1 cellular context compared by ENCODE assay signal in the genomic region with DNA sequence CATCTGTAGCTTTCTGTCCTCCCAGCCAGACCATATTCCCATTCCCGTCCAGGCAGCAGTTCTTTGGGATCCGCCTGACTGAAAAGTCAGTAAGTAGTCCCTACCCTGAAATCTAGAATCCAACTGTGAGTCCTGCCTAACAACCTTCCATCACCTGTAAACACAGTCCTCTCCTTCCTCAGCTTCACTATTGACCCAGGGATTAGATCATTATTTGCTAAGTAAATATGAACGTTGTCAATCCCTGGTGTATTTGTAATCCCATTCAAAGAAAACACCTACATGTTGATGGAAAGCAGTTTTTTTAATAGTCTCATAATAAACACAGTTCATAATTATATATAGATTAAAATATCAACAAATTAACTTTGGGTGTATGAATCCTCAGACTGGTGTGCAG.
A peak's percentile ranks its signal among the peaks of the same experiment; 100 is the strongest.
TF ChIP-seq lines count a peak whose summit lies in the region.

No MANE protein-coding gene starts in this region.

TF ChIP-seq in HepG2, 621 proteins besides CTCF, POLR2A, EP300 and RAD21 (continued from another document and continues in another):
- TF ChIP-seq, protein P1, sequence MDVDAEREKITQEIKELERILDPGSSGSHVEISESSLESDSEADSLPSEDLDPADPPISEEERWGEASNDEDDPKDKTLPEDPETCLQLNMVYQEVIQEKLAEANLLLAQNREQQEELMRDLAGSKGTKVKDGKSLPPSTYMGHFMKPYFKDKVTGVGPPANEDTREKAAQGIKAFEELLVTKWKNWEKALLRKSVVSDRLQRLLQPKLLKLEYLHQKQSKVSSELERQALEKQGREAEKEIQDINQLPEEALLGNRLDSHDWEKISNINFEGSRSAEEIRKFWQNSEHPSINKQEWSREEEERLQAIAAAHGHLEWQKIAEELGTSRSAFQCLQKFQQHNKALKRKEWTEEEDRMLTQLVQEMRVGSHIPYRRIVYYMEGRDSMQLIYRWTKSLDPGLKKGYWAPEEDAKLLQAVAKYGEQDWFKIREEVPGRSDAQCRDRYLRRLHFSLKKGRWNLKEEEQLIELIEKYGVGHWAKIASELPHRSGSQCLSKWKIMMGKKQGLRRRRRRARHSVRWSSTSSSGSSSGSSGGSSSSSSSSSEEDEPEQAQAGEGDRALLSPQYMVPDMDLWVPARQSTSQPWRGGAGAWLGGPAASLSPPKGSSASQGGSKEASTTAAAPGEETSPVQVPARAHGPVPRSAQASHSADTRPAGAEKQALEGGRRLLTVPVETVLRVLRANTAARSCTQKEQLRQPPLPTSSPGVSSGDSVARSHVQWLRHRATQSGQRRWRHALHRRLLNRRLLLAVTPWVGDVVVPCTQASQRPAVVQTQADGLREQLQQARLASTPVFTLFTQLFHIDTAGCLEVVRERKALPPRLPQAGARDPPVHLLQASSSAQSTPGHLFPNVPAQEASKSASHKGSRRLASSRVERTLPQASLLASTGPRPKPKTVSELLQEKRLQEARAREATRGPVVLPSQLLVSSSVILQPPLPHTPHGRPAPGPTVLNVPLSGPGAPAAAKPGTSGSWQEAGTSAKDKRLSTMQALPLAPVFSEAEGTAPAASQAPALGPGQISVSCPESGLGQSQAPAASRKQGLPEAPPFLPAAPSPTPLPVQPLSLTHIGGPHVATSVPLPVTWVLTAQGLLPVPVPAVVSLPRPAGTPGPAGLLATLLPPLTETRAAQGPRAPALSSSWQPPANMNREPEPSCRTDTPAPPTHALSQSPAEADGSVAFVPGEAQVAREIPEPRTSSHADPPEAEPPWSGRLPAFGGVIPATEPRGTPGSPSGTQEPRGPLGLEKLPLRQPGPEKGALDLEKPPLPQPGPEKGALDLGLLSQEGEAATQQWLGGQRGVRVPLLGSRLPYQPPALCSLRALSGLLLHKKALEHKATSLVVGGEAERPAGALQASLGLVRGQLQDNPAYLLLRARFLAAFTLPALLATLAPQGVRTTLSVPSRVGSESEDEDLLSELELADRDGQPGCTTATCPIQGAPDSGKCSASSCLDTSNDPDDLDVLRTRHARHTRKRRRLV (CRISPR knock-in tag; IDR thresholded peaks at IDR 0.05), result no peak
- TF ChIP-seq KDM5A (IDR thresholded peaks at IDR 0.05; ENCODE audit: borderline replicate concordance, low read length) (0 out of 2 replicates have a peak, but pooled peaks have one; percentile 5), ADNP (CRISPR knock-in tag; IDR thresholded peaks at IDR 0.05) (no peak), TOE1 (CRISPR knock-in tag; IDR thresholded peaks at IDR 0.05) (no peak), HOXA5 (CRISPR knock-in tag; IDR thresholded peaks at IDR 0.05) (no peak), ZNF430 (CRISPR knock-in tag; IDR thresholded peaks at IDR 0.05) (no peak), SP2 (CRISPR knock-in tag; IDR thresholded peaks at IDR 0.05) (no peak), ZFP36L1 (CRISPR knock-in tag; IDR thresholded peaks at IDR 0.05) (no peak), ZNF570 (CRISPR knock-in tag; IDR thresholded peaks at IDR 0.05; ENCODE audit: borderline replicate concordance) (no peak), NR3C1 (CRISPR knock-in tag; IDR thresholded peaks at IDR 0.05) (no peak), ZNF251 (CRISPR knock-in tag; IDR thresholded peaks at IDR 0.05) (no peak), FOXJ3 (CRISPR knock-in tag; IDR thresholded peaks at IDR 0.05; ENCODE audit: borderline replicate concordance) (peak; percentile 93), PPARG (CRISPR knock-in tag; conservative IDR thresholded peaks at IDR 0.05) (peak; percentile 85), NFIC (IDR thresholded peaks at IDR 0.05; ENCODE audit: low read length) (peak; percentile 83), CEBPB (IDR thresholded peaks at IDR 0.05; ENCODE audit: borderline replicate concordance, low read depth, low read length) (no peak), NFYB (CRISPR knock-in tag; IDR thresholded peaks at IDR 0.05) (no peak), PCBP1 (IDR thresholded peaks at IDR 0.05; ENCODE audit: borderline replicate concordance, low read depth, low read length) (no peak), NFATC3 (CRISPR knock-in tag; IDR thresholded peaks at IDR 0.05) (no peak), KDM6A (CRISPR knock-in tag; IDR thresholded peaks at IDR 0.05; ENCODE audit: low read depth) (0 out of 2 replicates have a peak, but pooled peaks have one; percentile 56), DMAP1 (CRISPR knock-in tag; IDR thresholded peaks at IDR 0.05) (no peak)
- TF ChIP-seq, protein P2, sequence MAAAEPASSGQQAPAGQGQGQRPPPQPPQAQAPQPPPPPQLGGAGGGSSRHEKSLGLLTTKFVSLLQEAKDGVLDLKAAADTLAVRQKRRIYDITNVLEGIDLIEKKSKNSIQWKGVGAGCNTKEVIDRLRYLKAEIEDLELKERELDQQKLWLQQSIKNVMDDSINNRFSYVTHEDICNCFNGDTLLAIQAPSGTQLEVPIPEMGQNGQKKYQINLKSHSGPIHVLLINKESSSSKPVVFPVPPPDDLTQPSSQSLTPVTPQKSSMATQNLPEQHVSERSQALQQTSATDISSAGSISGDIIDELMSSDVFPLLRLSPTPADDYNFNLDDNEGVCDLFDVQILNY (CRISPR knock-in tag; conservative IDR thresholded peaks at IDR 0.05), result no peak
- TF ChIP-seq, protein P3, sequence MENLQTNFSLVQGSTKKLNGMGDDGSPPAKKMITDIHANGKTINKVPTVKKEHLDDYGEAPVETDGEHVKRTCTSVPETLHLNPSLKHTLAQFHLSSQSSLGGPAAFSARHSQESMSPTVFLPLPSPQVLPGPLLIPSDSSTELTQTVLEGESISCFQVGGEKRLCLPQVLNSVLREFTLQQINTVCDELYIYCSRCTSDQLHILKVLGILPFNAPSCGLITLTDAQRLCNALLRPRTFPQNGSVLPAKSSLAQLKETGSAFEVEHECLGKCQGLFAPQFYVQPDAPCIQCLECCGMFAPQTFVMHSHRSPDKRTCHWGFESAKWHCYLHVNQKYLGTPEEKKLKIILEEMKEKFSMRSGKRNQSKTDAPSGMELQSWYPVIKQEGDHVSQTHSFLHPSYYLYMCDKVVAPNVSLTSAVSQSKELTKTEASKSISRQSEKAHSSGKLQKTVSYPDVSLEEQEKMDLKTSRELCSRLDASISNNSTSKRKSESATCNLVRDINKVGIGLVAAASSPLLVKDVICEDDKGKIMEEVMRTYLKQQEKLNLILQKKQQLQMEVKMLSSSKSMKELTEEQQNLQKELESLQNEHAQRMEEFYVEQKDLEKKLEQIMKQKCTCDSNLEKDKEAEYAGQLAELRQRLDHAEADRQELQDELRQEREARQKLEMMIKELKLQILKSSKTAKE (CRISPR knock-in tag; IDR thresholded peaks at IDR 0.05; ENCODE audit: borderline replicate concordance), result 0 out of 2 replicates have a peak, but pooled peaks have one; percentile 22
- TF ChIP-seq, protein P4, sequence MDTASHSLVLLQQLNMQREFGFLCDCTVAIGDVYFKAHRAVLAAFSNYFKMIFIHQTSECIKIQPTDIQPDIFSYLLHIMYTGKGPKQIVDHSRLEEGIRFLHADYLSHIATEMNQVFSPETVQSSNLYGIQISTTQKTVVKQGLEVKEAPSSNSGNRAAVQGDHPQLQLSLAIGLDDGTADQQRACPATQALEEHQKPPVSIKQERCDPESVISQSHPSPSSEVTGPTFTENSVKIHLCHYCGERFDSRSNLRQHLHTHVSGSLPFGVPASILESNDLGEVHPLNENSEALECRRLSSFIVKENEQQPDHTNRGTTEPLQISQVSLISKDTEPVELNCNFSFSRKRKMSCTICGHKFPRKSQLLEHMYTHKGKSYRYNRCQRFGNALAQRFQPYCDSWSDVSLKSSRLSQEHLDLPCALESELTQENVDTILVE (CRISPR knock-in tag; IDR thresholded peaks at IDR 0.05), result peak; percentile 70; the same call in 1 of the 2 replicates
- TF ChIP-seq, protein P5, sequence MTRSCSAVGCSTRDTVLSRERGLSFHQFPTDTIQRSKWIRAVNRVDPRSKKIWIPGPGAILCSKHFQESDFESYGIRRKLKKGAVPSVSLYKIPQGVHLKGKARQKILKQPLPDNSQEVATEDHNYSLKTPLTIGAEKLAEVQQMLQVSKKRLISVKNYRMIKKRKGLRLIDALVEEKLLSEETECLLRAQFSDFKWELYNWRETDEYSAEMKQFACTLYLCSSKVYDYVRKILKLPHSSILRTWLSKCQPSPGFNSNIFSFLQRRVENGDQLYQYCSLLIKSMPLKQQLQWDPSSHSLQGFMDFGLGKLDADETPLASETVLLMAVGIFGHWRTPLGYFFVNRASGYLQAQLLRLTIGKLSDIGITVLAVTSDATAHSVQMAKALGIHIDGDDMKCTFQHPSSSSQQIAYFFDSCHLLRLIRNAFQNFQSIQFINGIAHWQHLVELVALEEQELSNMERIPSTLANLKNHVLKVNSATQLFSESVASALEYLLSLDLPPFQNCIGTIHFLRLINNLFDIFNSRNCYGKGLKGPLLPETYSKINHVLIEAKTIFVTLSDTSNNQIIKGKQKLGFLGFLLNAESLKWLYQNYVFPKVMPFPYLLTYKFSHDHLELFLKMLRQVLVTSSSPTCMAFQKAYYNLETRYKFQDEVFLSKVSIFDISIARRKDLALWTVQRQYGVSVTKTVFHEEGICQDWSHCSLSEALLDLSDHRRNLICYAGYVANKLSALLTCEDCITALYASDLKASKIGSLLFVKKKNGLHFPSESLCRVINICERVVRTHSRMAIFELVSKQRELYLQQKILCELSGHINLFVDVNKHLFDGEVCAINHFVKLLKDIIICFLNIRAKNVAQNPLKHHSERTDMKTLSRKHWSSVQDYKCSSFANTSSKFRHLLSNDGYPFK (CRISPR knock-in tag; IDR thresholded peaks at IDR 0.05; ENCODE audit: borderline replicate concordance), result no peak
- TF ChIP-seq, protein P6, sequence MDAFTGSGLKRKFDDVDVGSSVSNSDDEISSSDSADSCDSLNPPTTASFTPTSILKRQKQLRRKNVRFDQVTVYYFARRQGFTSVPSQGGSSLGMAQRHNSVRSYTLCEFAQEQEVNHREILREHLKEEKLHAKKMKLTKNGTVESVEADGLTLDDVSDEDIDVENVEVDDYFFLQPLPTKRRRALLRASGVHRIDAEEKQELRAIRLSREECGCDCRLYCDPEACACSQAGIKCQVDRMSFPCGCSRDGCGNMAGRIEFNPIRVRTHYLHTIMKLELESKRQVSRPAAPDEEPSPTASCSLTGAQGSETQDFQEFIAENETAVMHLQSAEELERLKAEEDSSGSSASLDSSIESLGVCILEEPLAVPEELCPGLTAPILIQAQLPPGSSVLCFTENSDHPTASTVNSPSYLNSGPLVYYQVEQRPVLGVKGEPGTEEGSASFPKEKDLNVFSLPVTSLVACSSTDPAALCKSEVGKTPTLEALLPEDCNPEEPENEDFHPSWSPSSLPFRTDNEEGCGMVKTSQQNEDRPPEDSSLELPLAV (CRISPR knock-in tag; conservative IDR thresholded peaks at IDR 0.05; ENCODE audit: low read depth), result no peak
- TF ChIP-seq, protein P7, sequence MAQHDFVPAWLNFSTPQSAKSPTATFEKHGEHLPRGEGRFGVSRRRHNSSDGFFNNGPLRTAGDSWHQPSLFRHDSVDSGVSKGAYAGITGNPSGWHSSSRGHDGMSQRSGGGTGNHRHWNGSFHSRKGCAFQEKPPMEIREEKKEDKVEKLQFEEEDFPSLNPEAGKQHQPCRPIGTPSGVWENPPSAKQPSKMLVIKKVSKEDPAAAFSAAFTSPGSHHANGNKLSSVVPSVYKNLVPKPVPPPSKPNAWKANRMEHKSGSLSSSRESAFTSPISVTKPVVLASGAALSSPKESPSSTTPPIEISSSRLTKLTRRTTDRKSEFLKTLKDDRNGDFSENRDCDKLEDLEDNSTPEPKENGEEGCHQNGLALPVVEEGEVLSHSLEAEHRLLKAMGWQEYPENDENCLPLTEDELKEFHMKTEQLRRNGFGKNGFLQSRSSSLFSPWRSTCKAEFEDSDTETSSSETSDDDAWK (CRISPR knock-in tag; IDR thresholded peaks at IDR 0.05), result no peak
- TF ChIP-seq, protein P8, sequence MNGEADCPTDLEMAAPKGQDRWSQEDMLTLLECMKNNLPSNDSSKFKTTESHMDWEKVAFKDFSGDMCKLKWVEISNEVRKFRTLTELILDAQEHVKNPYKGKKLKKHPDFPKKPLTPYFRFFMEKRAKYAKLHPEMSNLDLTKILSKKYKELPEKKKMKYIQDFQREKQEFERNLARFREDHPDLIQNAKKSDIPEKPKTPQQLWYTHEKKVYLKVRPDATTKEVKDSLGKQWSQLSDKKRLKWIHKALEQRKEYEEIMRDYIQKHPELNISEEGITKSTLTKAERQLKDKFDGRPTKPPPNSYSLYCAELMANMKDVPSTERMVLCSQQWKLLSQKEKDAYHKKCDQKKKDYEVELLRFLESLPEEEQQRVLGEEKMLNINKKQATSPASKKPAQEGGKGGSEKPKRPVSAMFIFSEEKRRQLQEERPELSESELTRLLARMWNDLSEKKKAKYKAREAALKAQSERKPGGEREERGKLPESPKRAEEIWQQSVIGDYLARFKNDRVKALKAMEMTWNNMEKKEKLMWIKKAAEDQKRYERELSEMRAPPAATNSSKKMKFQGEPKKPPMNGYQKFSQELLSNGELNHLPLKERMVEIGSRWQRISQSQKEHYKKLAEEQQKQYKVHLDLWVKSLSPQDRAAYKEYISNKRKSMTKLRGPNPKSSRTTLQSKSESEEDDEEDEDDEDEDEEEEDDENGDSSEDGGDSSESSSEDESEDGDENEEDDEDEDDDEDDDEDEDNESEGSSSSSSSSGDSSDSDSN (CRISPR knock-in tag; IDR thresholded peaks at IDR 0.05), result no peak
- TF ChIP-seq, protein P9, sequence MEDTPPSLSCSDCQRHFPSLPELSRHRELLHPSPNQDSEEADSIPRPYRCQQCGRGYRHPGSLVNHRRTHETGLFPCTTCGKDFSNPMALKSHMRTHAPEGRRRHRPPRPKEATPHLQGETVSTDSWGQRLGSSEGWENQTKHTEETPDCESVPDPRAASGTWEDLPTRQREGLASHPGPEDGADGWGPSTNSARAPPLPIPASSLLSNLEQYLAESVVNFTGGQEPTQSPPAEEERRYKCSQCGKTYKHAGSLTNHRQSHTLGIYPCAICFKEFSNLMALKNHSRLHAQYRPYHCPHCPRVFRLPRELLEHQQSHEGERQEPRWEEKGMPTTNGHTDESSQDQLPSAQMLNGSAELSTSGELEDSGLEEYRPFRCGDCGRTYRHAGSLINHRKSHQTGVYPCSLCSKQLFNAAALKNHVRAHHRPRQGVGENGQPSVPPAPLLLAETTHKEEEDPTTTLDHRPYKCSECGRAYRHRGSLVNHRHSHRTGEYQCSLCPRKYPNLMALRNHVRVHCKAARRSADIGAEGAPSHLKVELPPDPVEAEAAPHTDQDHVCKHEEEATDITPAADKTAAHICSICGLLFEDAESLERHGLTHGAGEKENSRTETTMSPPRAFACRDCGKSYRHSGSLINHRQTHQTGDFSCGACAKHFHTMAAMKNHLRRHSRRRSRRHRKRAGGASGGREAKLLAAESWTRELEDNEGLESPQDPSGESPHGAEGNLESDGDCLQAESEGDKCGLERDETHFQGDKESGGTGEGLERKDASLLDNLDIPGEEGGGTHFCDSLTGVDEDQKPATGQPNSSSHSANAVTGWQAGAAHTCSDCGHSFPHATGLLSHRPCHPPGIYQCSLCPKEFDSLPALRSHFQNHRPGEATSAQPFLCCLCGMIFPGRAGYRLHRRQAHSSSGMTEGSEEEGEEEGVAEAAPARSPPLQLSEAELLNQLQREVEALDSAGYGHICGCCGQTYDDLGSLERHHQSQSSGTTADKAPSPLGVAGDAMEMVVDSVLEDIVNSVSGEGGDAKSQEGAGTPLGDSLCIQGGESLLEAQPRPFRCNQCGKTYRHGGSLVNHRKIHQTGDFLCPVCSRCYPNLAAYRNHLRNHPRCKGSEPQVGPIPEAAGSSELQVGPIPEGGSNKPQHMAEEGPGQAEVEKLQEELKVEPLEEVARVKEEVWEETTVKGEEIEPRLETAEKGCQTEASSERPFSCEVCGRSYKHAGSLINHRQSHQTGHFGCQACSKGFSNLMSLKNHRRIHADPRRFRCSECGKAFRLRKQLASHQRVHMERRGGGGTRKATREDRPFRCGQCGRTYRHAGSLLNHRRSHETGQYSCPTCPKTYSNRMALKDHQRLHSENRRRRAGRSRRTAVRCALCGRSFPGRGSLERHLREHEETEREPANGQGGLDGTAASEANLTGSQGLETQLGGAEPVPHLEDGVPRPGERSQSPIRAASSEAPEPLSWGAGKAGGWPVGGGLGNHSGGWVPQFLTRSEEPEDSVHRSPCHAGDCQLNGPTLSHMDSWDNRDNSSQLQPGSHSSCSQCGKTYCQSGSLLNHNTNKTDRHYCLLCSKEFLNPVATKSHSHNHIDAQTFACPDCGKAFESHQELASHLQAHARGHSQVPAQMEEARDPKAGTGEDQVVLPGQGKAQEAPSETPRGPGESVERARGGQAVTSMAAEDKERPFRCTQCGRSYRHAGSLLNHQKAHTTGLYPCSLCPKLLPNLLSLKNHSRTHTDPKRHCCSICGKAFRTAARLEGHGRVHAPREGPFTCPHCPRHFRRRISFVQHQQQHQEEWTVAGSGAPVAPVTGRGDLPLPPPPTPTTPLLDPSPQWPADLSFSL (CRISPR knock-in tag; IDR thresholded peaks at IDR 0.05), result no peak
